Comparison of ENCODE assay signal across 8 cellular contexts in genomic region chr18:7272268-7273049, GRCh38. TPM values are rescaled to one million over a fixed set of nuclear protein-coding genes. Genes with fewer than 3 reads are reported as not detected.
DNase-seq lines count a peak whose midpoint lies in the region; ATAC-seq and TF ChIP-seq lines count a peak whose summit lies in the region.

No MANE protein-coding gene starts in this region.

- no peak overlapping the region for H3K14ac ChIP-seq in mesenchymal stem cell (ENCODE audit: low read length in 2 of 2)

- H3K27me3 ChIP-seq in NT2/D1 (ENCODE audit: insufficient read depth, insufficient read length): no peaks in the 10 kb centered on the region
- H3K27me3 ChIP-seq in mesenchymal stem cell (ENCODE audit: control insufficient read depth in 1 of 2, insufficient read depth in 1 of 2, low read length in 2 of 2): peaks cover under 1 to 3% of the 10 kb centered on the region in 2 experiments

- no peak overlapping the region for H3K4ac ChIP-seq in mesenchymal stem cell (ENCODE audit: low read depth in 1 of 2, low read length in 2 of 2)

- no peak overlapping the region for H2AK5ac ChIP-seq in mesenchymal stem cell (ENCODE audit: low read length, severe bottlenecking)

- H2AFZ ChIP-seq in mesenchymal stem cell (ENCODE audit: low read depth, low read length): peak overlapping the region; percentile 18

- DNase-seq in activated CD4-positive, alpha-beta T cell treated with anti-CD3 and anti-CD28 coated beads for 36 hours: peak; percentile 42
- DNase-seq in activated CD4-positive, alpha-beta T cell treated with anti-CD3 and anti-CD28 coated beads, Interleukin-2, amount 50 U/mL, for 48 hours: no peak
- peak; percentile 38 for DNase-seq in NT2/D1 (ENCODE audit: low read depth, low spot score)
- peak; percentile 78 for DNase-seq in epithelial cell of esophagus (ENCODE audit: low read depth)
- peak; percentile 63 for DNase-seq in mesenchymal stem cell
- peak; percentile 67 for DNase-seq in ureter (ENCODE audit: low spot score)
- DNase-seq in activated CD8-positive, alpha-beta memory T cell treated with anti-CD3 and anti-CD28 coated beads, Interleukin-2, amount 50 U/mL, for 48 hours: no peak

- WGBS in mesenchymal stem cell: 44% methylated on average over 22 of the region's 25 CpGs

- no peaks in the 10 kb centered on the region for H3K4me1 Mint-ChIP-seq in activated CD4-positive, alpha-beta T cell treated with anti-CD3 and anti-CD28 coated beads for 36 hours

- H3K27ac ChIP-seq in mesenchymal stem cell (ENCODE audit: low read length, poor library complexity, severe bottlenecking): peak overlapping the region; percentile 13

- H3K4me2 ChIP-seq in mesenchymal stem cell (ENCODE audit: low read length, poor library complexity, severe bottlenecking): peak overlapping the region; percentile 17

- POLR2A ChIA-PET in activated CD4-positive, alpha-beta T cell treated with anti-CD3 and anti-CD28 coated beads for 36 hours (lab: Charles Lee): no interaction called here

- intact Hi-C loops in activated CD4-positive, alpha-beta T cell treated with anti-CD3 and anti-CD28 coated beads for 36 hours (cut with DNase I, micrococcal nuclease): loop anchor here in 1 of 2 experiments (5.0 to 10.0 kb wide), 2 partner anchors 295 to 1112 kb away; partner anchors contain the start of gene PTPRM

- ATAC-seq in activated CD4-positive, alpha-beta T cell treated with anti-CD3 and anti-CD28 coated beads for 36 hours: no peak
- no peak for ATAC-seq in HG03439 (IDR thresholded peaks at IDR 0.05; ENCODE audit: unreplicated experiment)

- peaks cover 7% of the 10 kb centered on the region for H3K27me3 Mint-ChIP-seq in activated CD4-positive, alpha-beta T cell treated with anti-CD3 and anti-CD28 coated beads for 36 hours

- H3K9ac ChIP-seq in NT2/D1 (ENCODE audit: insufficient read length, low read depth): no peak overlapping the region
- peak overlapping the region; percentile 55 for H3K9ac ChIP-seq in mesenchymal stem cell (ENCODE audit: low read length)

- no peak overlapping the region for H2BK12ac ChIP-seq in mesenchymal stem cell (ENCODE audit: low read length in 2 of 2)

- no peak overlapping the region for H3K27ac Mint-ChIP-seq in activated CD4-positive, alpha-beta T cell treated with anti-CD3 and anti-CD28 coated beads for 36 hours

- no peak overlapping the region for H4K91ac ChIP-seq in mesenchymal stem cell (ENCODE audit: low read length)

- peaks cover 3% of the 10 kb centered on the region for H3K9me3 Mint-ChIP-seq in activated CD4-positive, alpha-beta T cell treated with anti-CD3 and anti-CD28 coated beads for 36 hours (ENCODE audit: low read depth)

- H2BK5ac ChIP-seq in mesenchymal stem cell (ENCODE audit: low read depth, low read length, poor library complexity, severe bottlenecking): no peak overlapping the region

- H3K79me1 ChIP-seq in mesenchymal stem cell (replicated peaks; ENCODE audit: low read length, poor library complexity, severe bottlenecking): no peaks in the 10 kb centered on the region

- H3K4me1 ChIP-seq in NT2/D1 (ENCODE audit: insufficient read depth, insufficient read length) (no peaks in the 10 kb centered on the region), mesenchymal stem cell (ENCODE audit: control insufficient read depth, insufficient read depth, low read depth, low read length) (peaks cover 9% of the 10 kb centered on the region)

- H3K23ac ChIP-seq in mesenchymal stem cell (ENCODE audit: low read length in 2 of 2): no peak overlapping the region

- peak; percentile 66 for TF ChIP-seq CTCF in epithelial cell of esophagus (IDR thresholded peaks at IDR 0.05; ENCODE audit: insufficient read depth, low read depth, low read length, missing control alignments)

- H3K4me3 ChIP-seq in NT2/D1 (ENCODE audit: insufficient read length, low read depth) (no peak overlapping the region), epithelial cell of esophagus (ENCODE audit: low read length) (no peak overlapping the region), mesenchymal stem cell (ENCODE audit: insufficient read depth in 1 of 2, low read depth in 1 of 2, low read length in 2 of 2) (no peak overlapping the region)

- H4K8ac ChIP-seq in mesenchymal stem cell (ENCODE audit: low read length): peak overlapping the region; percentile 59

- no peak overlapping the region for H3K4me3 Mint-ChIP-seq in activated CD4-positive, alpha-beta T cell treated with anti-CD3 and anti-CD28 coated beads for 36 hours

- H3K36me3 ChIP-seq in NT2/D1 (ENCODE audit: insufficient read depth, insufficient read length, low read length) (no peaks in the 10 kb centered on the region), mesenchymal stem cell (ENCODE audit: control insufficient read depth in 1 of 2, insufficient read depth in 2 of 2, low read depth in 1 of 2, low read length in 2 of 2) (no peaks in the 10 kb centered on the region)

- no peaks in the 10 kb centered on the region for H3K36me3 Mint-ChIP-seq in activated CD4-positive, alpha-beta T cell treated with anti-CD3 and anti-CD28 coated beads for 36 hours (ENCODE audit: low read depth)

- no peak overlapping the region for H2BK120ac ChIP-seq in mesenchymal stem cell (ENCODE audit: low read depth, low read length)

- H3K18ac ChIP-seq in mesenchymal stem cell (ENCODE audit: low read depth in 1 of 2, low read length in 2 of 2): peak overlapping the region in 1 of 2 experiments; percentile 44

- CTCF ChIA-PET in activated CD4-positive, alpha-beta T cell treated with anti-CD3 and anti-CD28 coated beads for 36 hours (lab: Charles Lee): interaction anchor here (0.6 to 1.0 kb wide), 3 partner anchors 208 to 354 kb away, joined by 3 to 4 read pairs (median 4); partner anchors contain the start of gene PTPRM

- peak overlapping the region; percentile 34 for H2BK15ac ChIP-seq in mesenchymal stem cell (ENCODE audit: low read depth, poor library complexity, severe bottlenecking)

- no peaks in the 10 kb centered on the region for H3K9me3 ChIP-seq in NT2/D1 (ENCODE audit: insufficient read depth, low read length)
- no peaks in the 10 kb centered on the region for H3K9me3 ChIP-seq in mesenchymal stem cell (ENCODE audit: control insufficient read depth, low read length)

RNA-seq across cellular contexts. Expression of gene LRRC30, which starts 41.6 kb away (rescaled TPM):
- not detected for total RNA-seq in activated CD4-positive, alpha-beta T cell treated with anti-CD3 and anti-CD28 coated beads for 36 hours
- not detected for polyA plus RNA-seq in mesenchymal stem cell (2013, experiment 1 of 2)
- polyA plus RNA-seq in mesenchymal stem cell (2013, experiment 2 of 2): not detected
- not detected for total RNA-seq in ureter

Comparison
In these comparisons a context has a peak if more than half of its experiments do, and no peak if none do; other contexts are left out.
1. DNase-seq: peak in activated CD4-positive, alpha-beta T cell treated with anti-CD3 and anti-CD28 coated beads for 36 hours (single experiment), NT2/D1 (single experiment), epithelial cell of esophagus (single experiment), mesenchymal stem cell (single experiment) and ureter (single experiment); none in activated CD4-positive, alpha-beta T cell treated with anti-CD3 and anti-CD28 coated beads, Interleukin-2, amount 50 U/mL, for 48 hours (0 of 2) and activated CD8-positive, alpha-beta memory T cell treated with anti-CD3 and anti-CD28 coated beads, Interleukin-2, amount 50 U/mL, for 48 hours (single experiment).